In the genomic region with DNA sequence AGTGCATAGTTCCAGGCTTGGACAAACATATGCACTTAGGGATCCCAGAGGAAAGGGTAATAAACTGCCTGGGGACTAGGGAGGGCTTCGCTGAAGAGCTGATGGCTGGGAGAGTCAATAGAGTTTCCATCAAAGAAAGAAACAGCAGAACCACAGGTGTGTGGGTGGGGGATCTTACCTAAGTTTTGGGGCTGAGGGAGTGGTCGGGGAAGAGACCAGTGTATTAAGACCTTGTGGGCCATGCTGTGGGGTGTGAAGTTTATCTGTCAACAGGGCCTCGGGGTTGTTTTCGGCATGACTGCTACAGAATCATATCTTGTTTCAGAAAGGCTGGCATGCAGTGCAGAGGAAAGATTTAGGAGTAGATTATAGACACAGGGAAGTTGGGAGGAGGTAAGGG, we compare ENCODE assay signal across 2 cellular contexts.
TF ChIP-seq lines count a peak whose summit lies in the region.

No MANE protein-coding gene starts in this region.

TF ChIP-seq in GM23338, 12 proteins besides CTCF, POLR2A, EP300 and RAD21:
- TF ChIP-seq, protein P1, sequence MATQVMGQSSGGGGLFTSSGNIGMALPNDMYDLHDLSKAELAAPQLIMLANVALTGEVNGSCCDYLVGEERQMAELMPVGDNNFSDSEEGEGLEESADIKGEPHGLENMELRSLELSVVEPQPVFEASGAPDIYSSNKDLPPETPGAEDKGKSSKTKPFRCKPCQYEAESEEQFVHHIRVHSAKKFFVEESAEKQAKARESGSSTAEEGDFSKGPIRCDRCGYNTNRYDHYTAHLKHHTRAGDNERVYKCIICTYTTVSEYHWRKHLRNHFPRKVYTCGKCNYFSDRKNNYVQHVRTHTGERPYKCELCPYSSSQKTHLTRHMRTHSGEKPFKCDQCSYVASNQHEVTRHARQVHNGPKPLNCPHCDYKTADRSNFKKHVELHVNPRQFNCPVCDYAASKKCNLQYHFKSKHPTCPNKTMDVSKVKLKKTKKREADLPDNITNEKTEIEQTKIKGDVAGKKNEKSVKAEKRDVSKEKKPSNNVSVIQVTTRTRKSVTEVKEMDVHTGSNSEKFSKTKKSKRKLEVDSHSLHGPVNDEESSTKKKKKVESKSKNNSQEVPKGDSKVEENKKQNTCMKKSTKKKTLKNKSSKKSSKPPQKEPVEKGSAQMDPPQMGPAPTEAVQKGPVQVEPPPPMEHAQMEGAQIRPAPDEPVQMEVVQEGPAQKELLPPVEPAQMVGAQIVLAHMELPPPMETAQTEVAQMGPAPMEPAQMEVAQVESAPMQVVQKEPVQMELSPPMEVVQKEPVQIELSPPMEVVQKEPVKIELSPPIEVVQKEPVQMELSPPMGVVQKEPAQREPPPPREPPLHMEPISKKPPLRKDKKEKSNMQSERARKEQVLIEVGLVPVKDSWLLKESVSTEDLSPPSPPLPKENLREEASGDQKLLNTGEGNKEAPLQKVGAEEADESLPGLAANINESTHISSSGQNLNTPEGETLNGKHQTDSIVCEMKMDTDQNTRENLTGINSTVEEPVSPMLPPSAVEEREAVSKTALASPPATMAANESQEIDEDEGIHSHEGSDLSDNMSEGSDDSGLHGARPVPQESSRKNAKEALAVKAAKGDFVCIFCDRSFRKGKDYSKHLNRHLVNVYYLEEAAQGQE (IDR thresholded peaks at IDR 0.05; ENCODE audit: unreplicated experiment), result no peak
- TF ChIP-seq JUNB (IDR thresholded peaks at IDR 0.05; ENCODE audit: unreplicated experiment) (no peak), EZH2 (IDR thresholded peaks at IDR 0.05; ENCODE audit: low read depth, unreplicated experiment) (no peak), ZNF331 (CRISPR knock-in tag; IDR thresholded peaks at IDR 0.05; ENCODE audit: low read depth) (no peak), NANOG (IDR thresholded peaks at IDR 0.05; ENCODE audit: borderline replicate concordance) (no peak), STAT1 (IDR thresholded peaks at IDR 0.05; ENCODE audit: unreplicated experiment) (no peak)

TF ChIP-seq in GM12878, 131 proteins besides CTCF, POLR2A, EP300 and RAD21:
- no peak for TF ChIP-seq FOXK2 (IDR thresholded peaks at IDR 0.05)
- 0 out of 2 replicates have a peak, but pooled peaks have one; percentile 7 for TF ChIP-seq RUNX3 (IDR thresholded peaks at IDR 0.05; ENCODE audit: low read length)
TF ChIP-seq in GM12878: peak in this region for 1.
